ENCODE assay signal across 8 cellular contexts in the genomic region with DNA sequence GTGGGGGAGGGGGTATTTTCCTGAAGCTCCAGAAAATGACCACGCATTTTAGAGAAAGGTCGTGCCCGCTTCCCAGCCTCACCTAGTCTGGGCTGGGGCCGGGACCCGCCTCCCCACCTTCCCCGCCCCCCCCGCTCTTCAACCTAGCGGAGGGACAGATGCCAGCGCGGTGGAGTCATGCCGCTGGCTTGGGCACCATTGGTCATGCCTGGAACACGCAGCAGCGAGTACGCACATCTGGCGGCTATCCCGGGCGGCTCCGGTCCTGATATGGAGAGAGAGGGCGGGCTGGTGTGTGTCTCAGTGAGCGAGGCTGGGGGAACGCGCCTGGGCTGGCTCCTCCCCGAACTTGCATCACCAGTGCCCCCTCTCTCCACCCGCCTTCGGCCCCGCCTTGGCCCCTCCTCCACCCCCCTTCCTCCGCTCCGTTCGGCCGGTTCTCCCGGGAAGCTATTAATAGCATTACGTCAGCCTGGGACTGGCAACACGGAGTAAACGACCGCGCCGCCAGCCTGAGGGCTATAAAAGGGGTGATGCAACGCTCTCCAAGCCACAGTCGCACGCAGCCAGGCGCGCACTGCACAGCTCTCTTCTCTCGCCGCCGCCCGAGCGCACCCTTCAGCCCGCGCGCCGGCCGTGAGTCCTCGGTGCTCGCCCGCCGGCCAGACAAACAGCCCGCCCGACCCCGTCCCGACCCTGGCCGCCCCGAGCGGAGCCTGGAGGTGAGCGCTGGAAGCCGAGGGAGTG. TPM values are rescaled to one million over a fixed set of nuclear protein-coding genes. Genes with fewer than 3 reads are reported as not detected.
A peak's percentile ranks its signal among the peaks of the same experiment; 100 is the strongest.
DNase-seq lines count a peak whose midpoint lies in the region; ATAC-seq, FAIRE-seq and TF ChIP-seq lines count a peak whose summit lies in the region.

A gene with protein sequence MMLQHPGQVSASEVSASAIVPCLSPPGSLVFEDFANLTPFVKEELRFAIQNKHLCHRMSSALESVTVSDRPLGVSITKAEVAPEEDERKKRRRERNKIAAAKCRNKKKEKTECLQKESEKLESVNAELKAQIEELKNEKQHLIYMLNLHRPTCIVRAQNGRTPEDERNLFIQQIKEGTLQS (plus strand): TSS at position 553 of the 747 bp plus-strand sequence. CDS start 6,261 bp downstream, outside the sequence.

- H3K4me1 ChIP-seq in pancreas (peaks cover 0 to 18% (median 15%) of the 10 kb centered on the region in 3 donors), thyroid gland (peaks cover 19 to 37% of the 10 kb centered on the region in 2 donors)

- peak within 1 kb of the TSS; percentile 83 for H2AFZ ChIP-seq in SU-DHL-6 (ENCODE audit: low read depth, low read length, severe bottlenecking)

- no peaks in the 10 kb centered on the region for H3K9me2 ChIP-seq in SU-DHL-6 (replicated peaks; ENCODE audit: insufficient read depth, low read length)

- H3K4me2 ChIP-seq in SU-DHL-6 (ENCODE audit: low read depth, low read length, poor library complexity, severe bottlenecking) = peak within 1 kb of the TSS; percentile 88

- peak; percentile 99 to 100 for TF ChIP-seq POLR2A in thyroid gland (IDR thresholded peaks at IDR 0.05)

- H3K9ac ChIP-seq in SU-DHL-6 (ENCODE audit: low read length) = peak within 1 kb of the TSS; percentile 51

- H3K4me3 ChIP-seq in GM12865 (ENCODE audit: low read depth, low read length) (peak within 1 kb of the TSS; percentile 93), SU-DHL-6 (ENCODE audit: insufficient read depth, low read length, poor library complexity, severe bottlenecking) (peak within 1 kb of the TSS; percentile 60), pancreas (peak within 1 kb of the TSS; percentile 51 to 78 (median 76)), thyroid gland (replicated peaks in 1 of 3) (peak within 1 kb of the TSS; percentile 14 to 77 (median 71))

- intact Hi-C loops in Right ventricle myocardium superior (cut with DNase I) (loop anchor here (2.0 kb wide), 1 partner anchor 132 kb away; no protein-coding TSS in a partner anchor), pancreas (cut with DNase I) (no loop called here), thyroid gland (cut with DNase I) (loop anchor here (5.0 kb wide), 2 partner anchors 51 to 131 kb away; no protein-coding TSS in a partner anchor)

- H4K20me1 ChIP-seq in SU-DHL-6 (ENCODE audit: low read depth, low read length) = no peaks in the 10 kb centered on the region

- peak; percentile 99 for DNase-seq in GM12865 (ENCODE audit: low read depth)
- peak; percentile 99 for DNase-seq in NCI-H1105 treated with DMSO at 0.1 percent for 48 hours (lab: John Stamatoyannopoulos, UW)
- DNase-seq in activated naive CD8-positive, alpha-beta T cell treated with anti-CD3 and anti-CD28 coated beads, Interleukin-2, amount 10 ng/mL, durations not matched to agents 7 days and 5 days = peak; percentile 91
- DNase-seq in Right ventricle myocardium superior = peak; percentile 100
- DNase-seq in pancreas = peak; percentile 99 to 100 (median 100)
- DNase-seq in thyroid gland = peak; percentile 100

- no peaks in the 10 kb centered on the region; the same call in 1 of the 2 replicates for H3K27me3 ChIP-seq in SU-DHL-6 (ENCODE audit: low read length)
- H3K27me3 ChIP-seq in pancreas = no peaks in the 10 kb centered on the region
- H3K27me3 ChIP-seq in thyroid gland = no peaks in the 10 kb centered on the region

- ATAC-seq in HG02678 (IDR thresholded peaks at IDR 0.05; ENCODE audit: unreplicated experiment) = peak; percentile 72
- peak; percentile 78 for ATAC-seq in activated naive CD8-positive, alpha-beta T cell treated with anti-CD3 and anti-CD28 coated beads, Interleukin-2, amount 10 ng/mL, durations not matched to agents 7 days and 5 days (ENCODE audit: low read depth)
- peak; percentile 95 for ATAC-seq in Right ventricle myocardium superior (ENCODE audit: poor library complexity)
- ATAC-seq in pancreas = peak; percentile 79 to 89 (median 84)

- peaks cover 5% of the 10 kb centered on the region for H3K36me3 Mint-ChIP-seq in activated naive CD8-positive, alpha-beta T cell treated with anti-CD3 and anti-CD28 coated beads, Interleukin-2, amount 10 ng/mL, durations not matched to agents 7 days and 5 days

- no peaks in the 10 kb centered on the region for H3K9me3 Mint-ChIP-seq in activated naive CD8-positive, alpha-beta T cell treated with anti-CD3 and anti-CD28 coated beads, Interleukin-2, amount 10 ng/mL, durations not matched to agents 7 days and 5 days

- H3K4me3 Mint-ChIP-seq in activated naive CD8-positive, alpha-beta T cell treated with anti-CD3 and anti-CD28 coated beads, Interleukin-2, amount 10 ng/mL, durations not matched to agents 7 days and 5 days = peak within 1 kb of the TSS; percentile 87

- TF ChIP-seq CTCF in GM12865 (IDR thresholded peaks at IDR 0.05; ENCODE audit: insufficient read depth, low read depth, low read length, missing control alignments) = no peak
- TF ChIP-seq CTCF in SU-DHL-6 (IDR thresholded peaks at IDR 0.05; ENCODE audit: insufficient read depth, low read length, poor library complexity, severe bottlenecking) = no peak
- no peak for TF ChIP-seq CTCF in pancreas (IDR thresholded peaks at IDR 0.05)
- TF ChIP-seq CTCF in thyroid gland (IDR thresholded peaks at IDR 0.05) = peak in 1 of 6 experiments; percentile 25

- no peak within 1 kb of the TSS for H3K27ac ChIP-seq in SU-DHL-6 (ENCODE audit: low read depth, low read length)
- H3K27ac ChIP-seq in pancreas = peak within 1 kb of the TSS; percentile 96 to 100 (median 98)
- peak within 1 kb of the TSS; percentile 95 to 98 (median 97) for H3K27ac ChIP-seq in thyroid gland

- POLR2A ChIA-PET in activated naive CD8-positive, alpha-beta T cell treated with anti-CD3 and anti-CD28 coated beads, Interleukin-2, amount 10 ng/mL, durations not matched to agents 7 days and 5 days (lab: Charles Lee) = interaction anchor here (0.6 to 2.9 kb wide), 28 partner anchors 8 to 669 kb away, joined by 3 to 67 read pairs (median 4); a partner anchor contains a TSS

- H3F3A ChIP-seq in SU-DHL-6 (ENCODE audit: insufficient read depth) = no peaks in the 10 kb centered on the region

- H3K4me1 Mint-ChIP-seq in activated naive CD8-positive, alpha-beta T cell treated with anti-CD3 and anti-CD28 coated beads, Interleukin-2, amount 10 ng/mL, durations not matched to agents 7 days and 5 days = peaks cover 37% of the 10 kb centered on the region

- H3K36me3 ChIP-seq in SU-DHL-6 (ENCODE audit: low read length) = no peaks in the 10 kb centered on the region
- H3K36me3 ChIP-seq in pancreas = no peaks in the 10 kb centered on the region
- no peaks in the 10 kb centered on the region for H3K36me3 ChIP-seq in thyroid gland

- WGBS in pancreas, 2 donors = 0% methylated on average over 62 to 65 of the region's 65 CpGs
- 0% methylated on average over 2 to 36 of the region's 65 CpGs for WGBS in thyroid gland, 2 donors

- FAIRE-seq in pancreas (lab: Jason Lieb, UNC) = peak; percentile 61

- H3K27me3 Mint-ChIP-seq in activated naive CD8-positive, alpha-beta T cell treated with anti-CD3 and anti-CD28 coated beads, Interleukin-2, amount 10 ng/mL, durations not matched to agents 7 days and 5 days = peaks cover 41% of the 10 kb centered on the region

- H3K27ac Mint-ChIP-seq in activated naive CD8-positive, alpha-beta T cell treated with anti-CD3 and anti-CD28 coated beads, Interleukin-2, amount 10 ng/mL, durations not matched to agents 7 days and 5 days = peak within 1 kb of the TSS; percentile 98

- H3K9me3 ChIP-seq in SU-DHL-6 (ENCODE audit: insufficient read depth, low read length) (no peaks in the 10 kb centered on the region), pancreas (no peaks in the 10 kb centered on the region), thyroid gland (no peaks in the 10 kb centered on the region)

- no peaks in the 10 kb centered on the region for H3K79me2 ChIP-seq in SU-DHL-6 (ENCODE audit: insufficient read depth, low read length)

RNA-seq across cellular contexts. Expression of the gene that starts here (rescaled TPM):
- total RNA-seq in activated naive CD8-positive, alpha-beta T cell treated with anti-CD3 and anti-CD28 coated beads, Interleukin-2, amount 10 ng/mL, durations not matched to agents 7 days and 5 days = 10 to 100 TPM; 13.1 to 13.8 TPM
- total RNA-seq in Right ventricle myocardium superior (15.4 TPM), pancreas (10 to 100 TPM in 5 of 6 donors, 1 to 10 TPM in 1; 8.3 to 28.8 (median 17.3) TPM), thyroid gland (10 to 100 TPM in 3 of 4 donors, 1 to 10 TPM in 1; 9.2 to 21.2 (median 14.7) TPM)
- 10 to 100 TPM; 22.8 to 25.6 TPM for polyA plus RNA-seq in pancreas

Comparison
In these comparisons a context has a peak if more than half of its experiments do, and no peak if none do; other contexts are left out.
1. intact Hi-C loops: an anchor here in Right ventricle myocardium superior (2.0 kb wide) and thyroid gland (5.0 kb wide); none called in pancreas.